In genomic region chr2:3575534-3576324, GRCh38 we compare ENCODE assay signal across 1 cellular context.
TF ChIP-seq lines count a peak whose summit lies in the region.

No MANE protein-coding gene starts in this region.

TF ChIP-seq in K562, 482 proteins besides CTCF, POLR2A, EP300 and RAD21 (continued from another document and continues in another):
- TF ChIP-seq HOMEZ (CRISPR knock-in tag; IDR thresholded peaks at IDR 0.05): no peak
- no peak for TF ChIP-seq NCOA6 (IDR thresholded peaks at IDR 0.05)
- TF ChIP-seq ATF2 (CRISPR knock-in tag; IDR thresholded peaks at IDR 0.05): no peak
- no peak for TF ChIP-seq HNRNPK (IDR thresholded peaks at IDR 0.05; ENCODE audit: low read depth, low read length, poor library complexity, severe bottlenecking)
- TF ChIP-seq THAP12 (CRISPR knock-in tag; IDR thresholded peaks at IDR 0.05): no peak
- no peak for TF ChIP-seq FOXP4 (CRISPR knock-in tag; IDR thresholded peaks at IDR 0.05; ENCODE audit: borderline replicate concordance)
- TF ChIP-seq ETS1 (conservative IDR thresholded peaks at IDR 0.05; ENCODE audit: control insufficient read depth, low read depth, low read length): no peak
- TF ChIP-seq ETS2 (tag; IDR thresholded peaks at IDR 0.05; ENCODE audit: borderline replicate concordance, poor library complexity, severe bottlenecking): no peak
- TF ChIP-seq SLC30A9 (CRISPR knock-in tag; IDR thresholded peaks at IDR 0.05): no peak
- no peak for TF ChIP-seq ZNF407 (IDR thresholded peaks at IDR 0.05; ENCODE audit: low read depth)
- TF ChIP-seq CBX2 (IDR thresholded peaks at IDR 0.05; ENCODE audit: insufficient read depth, low read length, poor library complexity, severe bottlenecking): no peak
- TF ChIP-seq HDAC3 (IDR thresholded peaks at IDR 0.05; ENCODE audit: borderline replicate concordance, partially characterized antibody): no peak
- no peak for TF ChIP-seq LEF1 (IDR thresholded peaks at IDR 0.05)
- no peak for TF ChIP-seq ERF (CRISPR knock-in tag; IDR thresholded peaks at IDR 0.05)
- TF ChIP-seq EGR1 (conservative IDR thresholded peaks at IDR 0.05): no peak
- no peak for TF ChIP-seq BMI1 (IDR thresholded peaks at IDR 0.05; ENCODE audit: low read length)
- no peak for TF ChIP-seq KLF1 (tag; IDR thresholded peaks at IDR 0.05)
- TF ChIP-seq ZNF311 (CRISPR knock-in tag; IDR thresholded peaks at IDR 0.05): no peak
- TF ChIP-seq DNMT1 (IDR thresholded peaks at IDR 0.05): no peak
- TF ChIP-seq ZNF707 (CRISPR knock-in tag; conservative IDR thresholded peaks at IDR 0.05): no peak
- TF ChIP-seq DPF2 (IDR thresholded peaks at IDR 0.05): no peak
- TF ChIP-seq TEAD4 (IDR thresholded peaks at IDR 0.05; ENCODE audit: low read length): no peak
- no peak for TF ChIP-seq TEAD4 (CRISPR knock-in tag; IDR thresholded peaks at IDR 0.05; ENCODE audit: borderline replicate concordance)
- TF ChIP-seq ZFX (CRISPR knock-in tag; IDR thresholded peaks at IDR 0.05): peak; percentile 43; the same call in 1 of the 2 replicates
- no peak for TF ChIP-seq POU5F1 (IDR thresholded peaks at IDR 0.05; ENCODE audit: borderline replicate concordance, low read depth, low read length, partially characterized antibody)
- peak; percentile 64 for TF ChIP-seq RBBP5 (IDR thresholded peaks at IDR 0.05; ENCODE audit: borderline replicate concordance, insufficient read depth, low read length, poor library complexity, severe bottlenecking)
- TF ChIP-seq ZNF507 (tag; conservative IDR thresholded peaks at IDR 0.05): no peak
- TF ChIP-seq ZNF232 (CRISPR knock-in tag; IDR thresholded peaks at IDR 0.05): no peak; the same call in 1 of the 2 replicates
- no peak for TF ChIP-seq ZC3H8 (IDR thresholded peaks at IDR 0.05)
- no peak for TF ChIP-seq ZNF280B (CRISPR knock-in tag; IDR thresholded peaks at IDR 0.05)
- TF ChIP-seq ZNF143 (CRISPR knock-in tag; IDR thresholded peaks at IDR 0.05): peak; percentile 50; the same call in 1 of the 2 replicates
- no peak for TF ChIP-seq PHF21A (IDR thresholded peaks at IDR 0.05; ENCODE audit: borderline replicate concordance, low read depth)
- TF ChIP-seq TFE3 (CRISPR knock-in tag; IDR thresholded peaks at IDR 0.05): no peak
- no peak for TF ChIP-seq ZKSCAN3 (CRISPR knock-in tag; IDR thresholded peaks at IDR 0.05)
- 0 out of 2 replicates have a peak, but pooled peaks have one; percentile 8 for TF ChIP-seq ZNF431 (CRISPR knock-in tag; IDR thresholded peaks at IDR 0.05)
- 0 out of 2 replicates have a peak, but pooled peaks have one; percentile 22 for TF ChIP-seq CEBPG (CRISPR knock-in tag; IDR thresholded peaks at IDR 0.05)
- no peak for TF ChIP-seq CEBPG (tag; conservative IDR thresholded peaks at IDR 0.05 in 1 of 2, IDR thresholded peaks at IDR 0.05 in 1 of 2)
- no peak; the same call in none of the 2 replicates for TF ChIP-seq VEZF1 (CRISPR knock-in tag; IDR thresholded peaks at IDR 0.05)
